In genomic region chr10:3172081-3172445, GRCh38 we compare ENCODE assay signal across 8 cellular contexts. TPM values are rescaled to one million over a fixed set of nuclear protein-coding genes. Genes with fewer than 3 reads are reported as not detected.
DNase-seq lines count a peak whose midpoint lies in the region; ATAC-seq, FAIRE-seq and TF ChIP-seq lines count a peak whose summit lies in the region.

No MANE protein-coding gene starts in this region.

- ATAC-seq in naive thymus-derived CD4-positive, alpha-beta T cell = no peak

- no peak for TF ChIP-seq EP300 in transverse colon (IDR thresholded peaks at IDR 0.05; ENCODE audit: low read depth)

- peak overlapping the region; percentile 98 for H3K9ac ChIP-seq in GM23248

- H3K27ac ChIP-seq in GM23248 (peak overlapping the region; percentile 95), VCaP (peak overlapping the region; percentile 77), transverse colon (peak overlapping the region; percentile 91 to 95 (median 92))
- H3K27ac ChIP-seq in naive thymus-derived CD4-positive, alpha-beta T cell (ENCODE audit: low read depth, low read length) = peak overlapping the region; percentile 82

- peaks cover 9% of the 10 kb centered on the region for H3K4me1 ChIP-seq in GM23248 (ENCODE audit: insufficient read depth)
- H3K4me1 ChIP-seq in naive thymus-derived CD4-positive, alpha-beta T cell (ENCODE audit: control insufficient read depth in 2 of 2, insufficient read depth in 2 of 2, low read length in 2 of 2) = peaks cover 5 to 6% of the 10 kb centered on the region in 2 donors
- H3K4me1 ChIP-seq in transverse colon = peaks cover 5 to 10% (median 8%) of the 10 kb centered on the region in 4 donors

- CTCF ChIA-PET in AG04449 (lab: Yijun Ruan, JAX) = no interaction called here
- CTCF ChIA-PET in naive thymus-derived CD4-positive, alpha-beta T cell (lab: Charles Lee) = no interaction called here

- H3F3A ChIP-seq in GM23248 (ENCODE audit: insufficient read depth) = peaks cover 7% of the 10 kb centered on the region; the same call in 1 of the 2 replicates

- peaks cover 0 to 29% (median 0%) of the 10 kb centered on the region in 5 donors for H3K27me3 Mint-ChIP-seq in naive thymus-derived CD4-positive, alpha-beta T cell

- H3K9me3 Mint-ChIP-seq in naive thymus-derived CD4-positive, alpha-beta T cell = peaks cover 0 to 3% (median 0%) of the 10 kb centered on the region in 11 donors

- TF ChIP-seq POLR2A in erythroblast (IDR thresholded peaks at IDR 0.05; ENCODE audit: low read length) (no peak), transverse colon (IDR thresholded peaks at IDR 0.05) (no peak), GM12891 (IDR thresholded peaks at IDR 0.05; ENCODE audit: low read depth, low read length) (no peak)

- no peaks in the 10 kb centered on the region; the same call in 1 of the 2 replicates for H4K20me1 ChIP-seq in GM23248 (ENCODE audit: insufficient read depth)

- no peaks in the 10 kb centered on the region for H3K9me2 ChIP-seq in GM23248 (ENCODE audit: insufficient read depth)

- H2AFZ ChIP-seq in GM23248 = peak overlapping the region; percentile 66

- H3K4me3 ChIP-seq in AG04449 (ENCODE audit: low read depth, low read length) = peak overlapping the region; percentile 84
- H3K4me3 ChIP-seq in GM23248 = peak overlapping the region; percentile 83
- peak overlapping the region; percentile 77 for H3K4me3 ChIP-seq in naive thymus-derived CD4-positive, alpha-beta T cell (ENCODE audit: low read length)
- H3K4me3 ChIP-seq in transverse colon = peak overlapping the region; percentile 60 to 98 (median 80)

- peaks cover 4 to 17% (median 5%) of the 10 kb centered on the region in 5 donors for H3K36me3 Mint-ChIP-seq in naive thymus-derived CD4-positive, alpha-beta T cell

- FAIRE-seq in GM12891 (lab: Jason Lieb, UNC) = no peak

- H3K36me3 ChIP-seq in GM23248 (ENCODE audit: low read depth) = peaks cover 24% of the 10 kb centered on the region
- H3K36me3 ChIP-seq in naive thymus-derived CD4-positive, alpha-beta T cell (ENCODE audit: control insufficient read depth in 2 of 3, insufficient read depth in 3 of 3, low read length in 3 of 3) = peaks cover under 1 to 30% (median 15%) of the 10 kb centered on the region in 3 experiments
- peaks cover 0 to 11% (median 4%) of the 10 kb centered on the region in 4 donors for H3K36me3 ChIP-seq in transverse colon

- intact Hi-C loops in naive thymus-derived CD4-positive, alpha-beta T cell (cut with micrococcal nuclease) = loop anchor here (1.0 to 10.0 kb wide), 7 partner anchors 14 to 1655 kb away; partner anchors contain the start of gene AKR1E2 (in 1 of the 2)
- intact Hi-C loops in transverse colon (cut with DNase I; ENCODE audit: low total_unique reads) = no loop called here

- H3K9me3 ChIP-seq in GM23248 (ENCODE audit: low read depth) (no peaks in the 10 kb centered on the region), transverse colon (no peaks in the 10 kb centered on the region)
- H3K9me3 ChIP-seq in naive thymus-derived CD4-positive, alpha-beta T cell (ENCODE audit: control insufficient read depth in 2 of 3, low read length in 3 of 3) = no peaks in the 10 kb centered on the region

- TF ChIP-seq CTCF in AG04449 (IDR thresholded peaks at IDR 0.05; ENCODE audit: insufficient read depth, low read length, missing control alignments) = no peak
- no peak for TF ChIP-seq CTCF in VCaP (conservative IDR thresholded peaks at IDR 0.05)
- no peak for TF ChIP-seq CTCF in transverse colon (IDR thresholded peaks at IDR 0.05)

- peak overlapping the region; percentile 73 to 93 (median 88) for H3K4me3 Mint-ChIP-seq in naive thymus-derived CD4-positive, alpha-beta T cell

- peak overlapping the region; percentile 96 for H3K4me2 ChIP-seq in GM23248 (ENCODE audit: unreplicated experiment)

- in situ Hi-C loops in GM23248 (cut with MboI) (no loop called here), transverse colon (cut with MboI; ENCODE audit: low pct_ligation_motif_present in 1 of 4, low pct_unique_long_range_greater_than_20kb in 1 of 4, low sequenced_read_pairs in 3 of 4) (no loop called here)

- H3K27me3 ChIP-seq in GM23248 (replicated peaks; ENCODE audit: insufficient read depth) (no peaks in the 10 kb centered on the region), transverse colon (no peaks in the 10 kb centered on the region)
- no peaks in the 10 kb centered on the region for H3K27me3 ChIP-seq in naive thymus-derived CD4-positive, alpha-beta T cell (ENCODE audit: control insufficient read depth in 2 of 2, insufficient read depth in 2 of 2, low read length in 2 of 2)

- 2% methylated on average over 21 of the region's 21 CpGs for WGBS in GM23248 (ENCODE audit: low coverage in 1 of 2, low lambda C conversion rate in 2 of 2, missing lambda C conversion rate in 2 of 2), 2 experiments
- WGBS in transverse colon (ENCODE audit: low coverage in 1 of 2), 2 donors = 0% methylated on average over 2 to 21 of the region's 21 CpGs

- H3K4me1 Mint-ChIP-seq in naive thymus-derived CD4-positive, alpha-beta T cell = peaks cover 9 to 31% (median 23%) of the 10 kb centered on the region in 7 donors

- DNase-seq in AG04449 (ENCODE audit: low read depth, low spot score) (no peak), GM23248 (peak; percentile 89), erythroblast (lab: John Stamatoyannopoulos, UW) (peak; percentile 72 to 84), transverse colon (peak; percentile 31), GM12891 (ENCODE audit: insufficient read length, low spot score) (no peak), NCI-H1417 treated with DMSO at 0.1 percent for 48 hours (lab: John Stamatoyannopoulos, UW) (no peak)
- no peak for DNase-seq in naive thymus-derived CD4-positive, alpha-beta T cell

- H3K27ac Mint-ChIP-seq in naive thymus-derived CD4-positive, alpha-beta T cell = peak overlapping the region; percentile 64 to 90 (median 84)

- peaks cover 43% of the 10 kb centered on the region for H3K79me2 ChIP-seq in GM23248 (ENCODE audit: insufficient read depth)

- POLR2A ChIA-PET in AG04449 (lab: Yijun Ruan, JAX) = interaction anchor here (0.9 to 1.3 kb wide), 5 partner anchors 8 to 613 kb away, joined by 3 to 9 read pairs (median 6); partner anchors contain the start of gene KLF6
- POLR2A ChIA-PET in naive thymus-derived CD4-positive, alpha-beta T cell (lab: Charles Lee) = interaction anchor here (0.9 to 1.2 kb wide), 4 partner anchors 9 to 613 kb away, joined by 3 to 4 read pairs (median 4); partner anchors contain the start of gene KLF6

TF ChIP-seq in GM12891, 5 proteins besides CTCF, POLR2A, EP300 and RAD21:
- TF ChIP-seq POU2F2 (IDR thresholded peaks at IDR 0.05; ENCODE audit: low read depth, low read length) (no peak), SPI1 (IDR thresholded peaks at IDR 0.05; ENCODE audit: low read depth, low read length) (no peak), TAF1 (IDR thresholded peaks at IDR 0.05; ENCODE audit: low read depth, low read length) (no peak), POLR2AphosphoS5 (IDR thresholded peaks at IDR 0.05; ENCODE audit: low read depth, low read length) (no peak), PAX5 (IDR thresholded peaks at IDR 0.05; ENCODE audit: insufficient read depth, low read length, severe bottlenecking) (no peak)

RNA-seq across cellular contexts. Expression of gene PITRM1, which starts 0.5 kb away (rescaled TPM):
- 75.5 and 94.4 TPM in 2 replicates for total RNA-seq in GM23248 (2014; rRNA removed; shearing (Covaris generic))
- 79.7 and 81.9 TPM in 2 replicates for polyA plus RNA-seq in GM23248 (2016; fragmentation: Nextera tagmentation; extraction: Ambion mirVana)
- 10 to 100 TPM; 56.5 to 90.8 (median 85.4) TPM for total RNA-seq in naive thymus-derived CD4-positive, alpha-beta T cell
- polyA plus RNA-seq in naive thymus-derived CD4-positive, alpha-beta T cell = 10 to 100 TPM; 35.1 to 56.0 TPM
- total RNA-seq in transverse colon = 100 to 1,000 TPM in 1 of 4 donors, 10 to 100 TPM in 3; 50.9 to 108 (median 67.6) TPM
- polyA plus RNA-seq in GM12891 (2012; ENCODE audit: low read depth, missing spikeins) = 43.0 TPM

Comparison
In these comparisons a context has a peak if more than half of its experiments do, and no peak if none do; other contexts are left out.
1. DNase-seq: peak in GM23248 (single experiment), erythroblast (2 of 2) and transverse colon (single experiment); none in AG04449 (single experiment), naive thymus-derived CD4-positive, alpha-beta T cell (0 of 9), GM12891 (single experiment) and NCI-H1417 treated with DMSO at 0.1 percent for 48 hours (single experiment).
2. Peak in every context shown above with its lines, with median percentiles within 50 percentile points of each other: H3K4me3 ChIP-seq and H3K27ac ChIP-seq.